Comparison of ENCODE assay signal across 29 cellular contexts in the genomic region with DNA sequence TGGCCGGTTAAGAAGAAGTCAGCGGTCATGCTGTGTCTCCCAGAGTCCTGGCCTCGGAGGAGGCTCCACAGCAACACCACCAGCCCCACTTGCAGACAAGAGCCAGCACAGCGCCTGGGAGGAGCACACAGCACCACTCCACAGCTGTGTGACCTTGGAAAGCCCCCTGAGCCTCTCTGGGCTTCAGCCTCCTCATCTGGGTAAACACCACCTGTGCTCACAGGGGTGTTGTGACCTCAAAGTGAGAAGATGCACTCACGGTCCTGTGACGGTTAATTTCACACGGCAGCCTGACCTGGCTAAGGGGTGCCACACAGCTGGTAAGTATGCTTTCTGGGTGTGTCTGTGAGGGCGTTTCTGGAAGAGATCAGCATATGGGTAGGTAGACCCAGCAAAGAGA. TPM values are rescaled to one million over a fixed set of nuclear protein-coding genes. Genes with fewer than 3 reads are reported as not detected.
DNase-seq lines count a peak whose midpoint lies in the region; ATAC-seq, FAIRE-seq and TF ChIP-seq lines count a peak whose summit lies in the region.
"Had no signal": no experiment of that assay in that cellular context is flagged by ENCODE, and none has a peak within 500 bp of the region (broad histone marks: within the 10 kb centered on the region; RNA-seq: fewer than 3 reads in every experiment).

No MANE protein-coding gene starts in this region.

- CTCF ChIA-PET in A673 (lab: Charles Lee) = no interaction called here

- no TSS peak for BruUV-seq in A673 (replicated peaks; lab: Mats Ljungman, UMichigan)

- TF ChIP-seq CTCF in endodermal cell (conservative IDR thresholded peaks at IDR 0.05) = no peak
- TF ChIP-seq CTCF in A673 (conservative IDR thresholded peaks at IDR 0.05; ENCODE audit: low read depth, low read length) = no peak
- no peak for TF ChIP-seq CTCF in vagina (IDR thresholded peaks at IDR 0.05)

- intact Hi-C loops in A673 (cut with micrococcal nuclease; ENCODE audit: unreplicated experiment) (no loop called here), vagina (cut with DNase I) (no loop called here)

- no peak for DNase-seq in GM12891 (ENCODE audit: insufficient read length, low spot score)
- DNase-seq in endodermal cell = no peak
- DNase-seq in A673 (ENCODE audit: low spot score) = no peak
- DNase-seq in vagina (ENCODE audit: extremely low spot score in 2 of 2) = no peak
- DNase-seq: ACHN; activated CD4-positive, CD25-positive, alpha-beta regulatory T cell; activated T-cell treated with anti-CD3 and anti-CD28 coated beads, Interleukin-2, amount 50 U/mL, for 48 hours; CD4-positive, CD25-positive, alpha-beta regulatory T cell; cerebellar nuclear complex; DMS53; effector CD8-positive, alpha-beta T cell; GOT3; IMR-90; mesendoderm; naive thymus-derived CD4-positive, alpha-beta T cell; NCI-H1436; NCI-H226; stimulated activated CD4-positive, alpha-beta T cell treated with anti-CD3 and anti-CD28 coated beads, Interleukin-2, amount 100 ng/mL, for 24 hours; upper lobe of right lung had no signal

- H3K27ac ChIP-seq in endodermal cell (ENCODE audit: low read depth, low read length) (no peak overlapping the region), A673 (ENCODE audit: low read depth, low read length, poor library complexity, severe bottlenecking) (no peak overlapping the region), vagina (no peak overlapping the region)
- H3K27ac ChIP-seq: esophagus muscularis mucosa, HL-60, SK-N-MC, upper lobe of right lung had no signal

- ATAC-seq in GM19397 (IDR thresholded peaks at IDR 0.05; ENCODE audit: unreplicated experiment) (peak; percentile 54), HG02759 (IDR thresholded peaks at IDR 0.05; ENCODE audit: unreplicated experiment) (peak; percentile 70), GM18519 (IDR thresholded peaks at IDR 0.05; ENCODE audit: low FRiP score, unreplicated experiment) (no peak), HG03045 (IDR thresholded peaks at IDR 0.05; ENCODE audit: unreplicated experiment) (no peak)
- ATAC-seq: naive thymus-derived CD4-positive, alpha-beta T cell; upper lobe of right lung had no signal

- peak overlapping the region; percentile 68 for H3K27ac Mint-ChIP-seq in endodermal cell
- H3K27ac Mint-ChIP-seq: activated naive CD4-positive, alpha-beta T cell treated with anti-CD3 and anti-CD28 coated beads, Interleukin-2, amount 50 U/mL, for 24 hours; CD4-positive, CD25-positive, alpha-beta regulatory T cell; naive thymus-derived CD4-positive, alpha-beta T cell had no signal

- peaks cover 21% of the 10 kb centered on the region for H3K9me3 Mint-ChIP-seq in endodermal cell

- H3K4me1 ChIP-seq in endodermal cell (ENCODE audit: control insufficient read depth, insufficient read depth, low read length) = no peaks in the 10 kb centered on the region
- H3K4me1 ChIP-seq in A673 (ENCODE audit: insufficient read depth, low read length, poor library complexity, severe bottlenecking) = peaks cover 15% of the 10 kb centered on the region
- peaks cover 10% of the 10 kb centered on the region for H3K4me1 ChIP-seq in vagina
- H3K4me1 ChIP-seq: esophagus muscularis mucosa, upper lobe of right lung had no signal

- no peak overlapping the region for H3K4me3 Mint-ChIP-seq in endodermal cell
- H3K4me3 Mint-ChIP-seq: activated naive CD4-positive, alpha-beta T cell treated with anti-CD3 and anti-CD28 coated beads, Interleukin-2, amount 50 U/mL, for 24 hours; CD4-positive, CD25-positive, alpha-beta regulatory T cell; naive thymus-derived CD4-positive, alpha-beta T cell had no signal

- H3K36me3 ChIP-seq in endodermal cell (ENCODE audit: control insufficient read depth, insufficient read depth, low read length) (peaks cover 29% of the 10 kb centered on the region), A673 (ENCODE audit: insufficient read depth, low read length, poor library complexity, severe bottlenecking) (no peaks in the 10 kb centered on the region), vagina (no peaks in the 10 kb centered on the region)
- H3K36me3 ChIP-seq: esophagus muscularis mucosa, upper lobe of right lung had no signal

- H3K27me3 ChIP-seq in endodermal cell (ENCODE audit: control insufficient read depth, insufficient read depth, low read length, poor library complexity, severe bottlenecking) = no peaks in the 10 kb centered on the region
- H3K27me3 ChIP-seq in A673 (replicated peaks; ENCODE audit: insufficient read depth, low read depth, low read length, poor library complexity) = no peaks in the 10 kb centered on the region
- no peaks in the 10 kb centered on the region for H3K27me3 ChIP-seq in vagina

- H3K9me3 ChIP-seq in endodermal cell (ENCODE audit: control insufficient read depth, low read length) (peaks cover 11% of the 10 kb centered on the region), A673 (ENCODE audit: low read depth, low read length, poor library complexity, severe bottlenecking) (no peaks in the 10 kb centered on the region), vagina (no peaks in the 10 kb centered on the region)
- H3K9me3 ChIP-seq: upper lobe of right lung had no signal

- POLR2A ChIA-PET in A673 (lab: Charles Lee; ENCODE audit: low non-redundant PET) = no interaction called here

- FAIRE-seq in GM12891 (lab: Jason Lieb, UNC) = peak; percentile 47
- FAIRE-seq: astrocyte, RCC 7860 had no signal

- no peak overlapping the region for H3K9ac ChIP-seq in endodermal cell (ENCODE audit: extremely low read depth, low read length, poor library complexity, severe bottlenecking)

- peaks cover 37% of the 10 kb centered on the region for H3K36me3 Mint-ChIP-seq in endodermal cell (ENCODE audit: low read depth)
- H3K36me3 Mint-ChIP-seq: activated naive CD4-positive, alpha-beta T cell treated with anti-CD3 and anti-CD28 coated beads, Interleukin-2, amount 50 U/mL, for 24 hours; CD4-positive, CD25-positive, alpha-beta regulatory T cell; naive thymus-derived CD4-positive, alpha-beta T cell had no signal

- H3K4me3 ChIP-seq in endodermal cell (ENCODE audit: low read length) (no peak overlapping the region), A673 (ENCODE audit: low read depth, low read length, poor library complexity, severe bottlenecking) (no peak overlapping the region), vagina (no peak overlapping the region)
- H3K4me3 ChIP-seq: esophagus muscularis mucosa, SK-N-MC, upper lobe of right lung had no signal

- no peak for TF ChIP-seq POLR2A in GM12891 (IDR thresholded peaks at IDR 0.05; ENCODE audit: low read depth, low read length)
- no peak for TF ChIP-seq POLR2A in vagina (IDR thresholded peaks at IDR 0.05)

- WGBS in endodermal cell (ENCODE audit: insufficient coverage in 1 of 2, insufficient read length in 1 of 2), 2 experiments = 86 to 98% methylated on average over 6 to 8 of the region's 8 CpGs

- H3K4me1 Mint-ChIP-seq in endodermal cell = peaks cover 50% of the 10 kb centered on the region
- H3K4me1 Mint-ChIP-seq: activated naive CD4-positive, alpha-beta T cell treated with anti-CD3 and anti-CD28 coated beads, Interleukin-2, amount 50 U/mL, for 24 hours; CD4-positive, CD25-positive, alpha-beta regulatory T cell; naive thymus-derived CD4-positive, alpha-beta T cell had no signal

- H3K27me3 Mint-ChIP-seq in endodermal cell (ENCODE audit: insufficient read depth) = no peaks in the 10 kb centered on the region

TF ChIP-seq in GM12891, 5 proteins besides CTCF, POLR2A, EP300 and RAD21:
- no peak for TF ChIP-seq PAX5 (IDR thresholded peaks at IDR 0.05; ENCODE audit: insufficient read depth, low read length, severe bottlenecking)
- TF ChIP-seq SPI1 (IDR thresholded peaks at IDR 0.05; ENCODE audit: low read depth, low read length) = no peak
- no peak for TF ChIP-seq TAF1 (IDR thresholded peaks at IDR 0.05; ENCODE audit: low read depth, low read length)
- no peak for TF ChIP-seq POLR2AphosphoS5 (IDR thresholded peaks at IDR 0.05; ENCODE audit: low read depth, low read length)
- no peak for TF ChIP-seq POU2F2 (IDR thresholded peaks at IDR 0.05; ENCODE audit: low read depth, low read length)

RNA-seq across cellular contexts. Expression of gene PHF21B, which starts 54.7 kb away (rescaled TPM):
- polyA plus RNA-seq in GM12891 (2012; ENCODE audit: low read depth, missing spikeins) = not detected
- 10 to 100 TPM; 57.5 to 69.2 TPM for total RNA-seq in endodermal cell
- polyA plus RNA-seq in endodermal cell (2013, experiment 1 of 2) = 45.2 TPM
- polyA plus RNA-seq in endodermal cell (2013, experiment 2 of 2) = 35.4 TPM
- 13.2 and 17.9 TPM in 2 replicates for total RNA-seq in A673 (2021)
- total RNA-seq in vagina = 2.2 TPM
- total RNA-seq: CD4-positive, CD25-positive, alpha-beta regulatory T cell; IMR-90; naive thymus-derived CD4-positive, alpha-beta T cell had no signal
- polyA plus RNA-seq: CD4-positive, CD25-positive, alpha-beta regulatory T cell; naive thymus-derived CD4-positive, alpha-beta T cell had no signal

Comparison
In these comparisons a context has a peak if more than half of its experiments do, and no peak if none do; other contexts are left out.
1. ATAC-seq: peak in GM19397 (single experiment) and HG02759 (single experiment); none in GM18519 (single experiment) and HG03045 (single experiment).